Comparison of ENCODE assay signal across 12 cellular contexts in the genomic region with DNA sequence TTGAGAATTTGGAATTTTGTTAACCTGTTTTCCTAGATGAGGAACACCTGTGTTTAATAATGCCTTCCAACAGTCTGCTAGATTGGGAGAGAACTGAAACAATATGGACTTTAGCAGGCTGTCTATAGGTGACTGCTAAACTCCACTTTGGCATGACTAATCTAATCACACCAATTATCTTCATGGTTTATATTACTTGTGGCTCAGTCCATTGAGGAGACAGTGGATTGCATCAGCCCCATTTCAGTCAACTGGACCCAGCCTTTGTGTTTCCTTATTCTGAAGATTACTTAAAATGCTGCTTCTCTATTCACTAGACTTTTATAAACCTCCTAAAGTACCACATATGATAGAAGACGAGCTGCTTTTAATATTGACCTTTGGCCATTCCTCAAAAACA.
DNase-seq lines count a peak whose midpoint lies in the region; FAIRE-seq and TF ChIP-seq lines count a peak whose summit lies in the region.
"Had no signal": no experiment of that assay in that cellular context is flagged by ENCODE, and none has a peak within 500 bp of the region (broad histone marks: within the 10 kb centered on the region; RNA-seq: fewer than 3 reads in every experiment).

No MANE protein-coding gene starts in this region.

- no peak overlapping the region for H4K12ac ChIP-seq in trophoblast cell (ENCODE audit: low read depth, low read length)

- no peak overlapping the region for H3K27ac Mint-ChIP-seq in endodermal cell
- H3K27ac Mint-ChIP-seq in activated T-helper 1 cell treated with anti-CD3 and anti-CD28 coated beads, Interleukin-12 subunit alpha, Interleukin-12 subunit beta, Interleukin-2, Interleukin-4 antibody, amounts not matched to agents 30 ng/mL and 10 ng/mL and 1 ng/mL, durations not matched to agents 14 hours and 24 hours and 36 hours = no peak overlapping the region
- H3K27ac Mint-ChIP-seq: activated CD8-positive, alpha-beta T cell treated with anti-CD3 and anti-CD28 coated beads for 36 hours; activated naive CD4-positive, alpha-beta T cell treated with anti-CD3 and anti-CD28 coated beads, Interleukin-2, amount 50 U/mL, for 24 hours had no signal

- H3K9ac ChIP-seq in endodermal cell (ENCODE audit: extremely low read depth, low read length, poor library complexity, severe bottlenecking) (no peak overlapping the region), trophoblast cell (ENCODE audit: low read length) (no peak overlapping the region)

- H3K79me2 ChIP-seq in trophoblast cell (ENCODE audit: control insufficient read depth, insufficient read depth, low read length, poor library complexity) = no peaks in the 10 kb centered on the region

- no peak overlapping the region for H2AK5ac ChIP-seq in trophoblast cell (ENCODE audit: low read length)

- no peak for TF ChIP-seq POLR2A in erythroblast (IDR thresholded peaks at IDR 0.05; ENCODE audit: low read length)

- peaks cover 42% of the 10 kb centered on the region for H3K4me1 Mint-ChIP-seq in endodermal cell
- H3K4me1 Mint-ChIP-seq in activated T-helper 1 cell treated with anti-CD3 and anti-CD28 coated beads, Interleukin-12 subunit alpha, Interleukin-12 subunit beta, Interleukin-2, Interleukin-4 antibody, amounts not matched to agents 30 ng/mL and 10 ng/mL and 1 ng/mL, durations not matched to agents 14 hours and 24 hours and 36 hours (ENCODE audit: low read depth) = no peaks in the 10 kb centered on the region
- H3K4me1 Mint-ChIP-seq: activated naive CD4-positive, alpha-beta T cell treated with anti-CD3 and anti-CD28 coated beads, Interleukin-2, amount 50 U/mL, for 24 hours had no signal

- H3K79me1 ChIP-seq in trophoblast cell (ENCODE audit: low read length) = peaks cover 2% of the 10 kb centered on the region

- no peaks in the 10 kb centered on the region for H3K27me3 ChIP-seq in HL-60 (ENCODE audit: insufficient read depth, poor library complexity, severe bottlenecking)
- H3K27me3 ChIP-seq in endodermal cell (ENCODE audit: control insufficient read depth, insufficient read depth, low read length, poor library complexity, severe bottlenecking) = no peaks in the 10 kb centered on the region
- H3K27me3 ChIP-seq in trophoblast cell (ENCODE audit: insufficient read depth, low read length) = no peaks in the 10 kb centered on the region

- H2BK12ac ChIP-seq in trophoblast cell (ENCODE audit: low read length) = no peak overlapping the region

- no peak overlapping the region for H3K27ac ChIP-seq in HL-60 (replicated peaks)
- H3K27ac ChIP-seq in endodermal cell (ENCODE audit: low read depth, low read length) = peak overlapping the region; percentile 9
- H3K27ac ChIP-seq in trophoblast cell (ENCODE audit: low read depth, low read length) = no peak overlapping the region

- H3K4ac ChIP-seq in trophoblast cell (ENCODE audit: low read depth, low read length) = no peak overlapping the region

- H2AFZ ChIP-seq in trophoblast cell (ENCODE audit: insufficient read depth, low read length, poor library complexity) = no peak overlapping the region

- H3K4me1 ChIP-seq in endodermal cell (ENCODE audit: control insufficient read depth, insufficient read depth, low read length) = peaks cover 22% of the 10 kb centered on the region
- no peaks in the 10 kb centered on the region for H3K4me1 ChIP-seq in trophoblast cell (ENCODE audit: control insufficient read depth in 1 of 2, insufficient read depth in 2 of 2, low read length in 2 of 2)

- no peak overlapping the region for H3K18ac ChIP-seq in trophoblast cell (ENCODE audit: low read length)

- TF ChIP-seq CTCF in HL-60 (IDR thresholded peaks at IDR 0.05; ENCODE audit: insufficient read depth, low read length) (no peak), endodermal cell (conservative IDR thresholded peaks at IDR 0.05) (no peak)

- peaks cover 3% of the 10 kb centered on the region for H3K9me3 Mint-ChIP-seq in endodermal cell
- peaks cover 2% of the 10 kb centered on the region for H3K9me3 Mint-ChIP-seq in activated T-helper 1 cell treated with anti-CD3 and anti-CD28 coated beads, Interleukin-12 subunit alpha, Interleukin-12 subunit beta, Interleukin-2, Interleukin-4 antibody, amounts not matched to agents 30 ng/mL and 10 ng/mL and 1 ng/mL, durations not matched to agents 14 hours and 24 hours and 36 hours

- H2BK5ac ChIP-seq in trophoblast cell (ENCODE audit: low read depth, low read length, poor library complexity) = no peak overlapping the region

- H4K8ac ChIP-seq in trophoblast cell (ENCODE audit: low read depth, low read length) = no peak overlapping the region

- peaks cover 6% of the 10 kb centered on the region for H3K9me3 ChIP-seq in endodermal cell (ENCODE audit: control insufficient read depth, low read length)
- H3K9me3 ChIP-seq in trophoblast cell (ENCODE audit: insufficient read depth, low read depth, low read length) = no peaks in the 10 kb centered on the region

- intact Hi-C loops in activated T-helper 1 cell treated with anti-CD3 and anti-CD28 coated beads, Interleukin-12 subunit alpha, Interleukin-12 subunit beta, Interleukin-2, Interleukin-4 antibody, amounts not matched to agents 30 ng/mL and 10 ng/mL and 1 ng/mL, durations not matched to agents 14 hours and 24 hours and 36 hours (cut with micrococcal nuclease) = no loop called here

- H3K36me3 ChIP-seq in endodermal cell (ENCODE audit: control insufficient read depth, insufficient read depth, low read length) = no peaks in the 10 kb centered on the region
- no peaks in the 10 kb centered on the region for H3K36me3 ChIP-seq in trophoblast cell (ENCODE audit: control insufficient read depth in 1 of 2, insufficient read depth in 2 of 2, low read length in 2 of 2)

- WGBS in endodermal cell (ENCODE audit: insufficient coverage in 1 of 2, insufficient read length in 1 of 2), 2 experiments = 78% methylated on average over 1 of the region's 1 CpG; no CpG with 5 or more reads in 1 of the 2 experiments
- no CpG with 5 or more reads among the region's 1 CpG for WGBS in trophoblast cell (ENCODE audit: extremely low coverage, insufficient coverage, insufficient read length)

- no peak overlapping the region for H3K4me3 Mint-ChIP-seq in endodermal cell
- H3K4me3 Mint-ChIP-seq in activated T-helper 1 cell treated with anti-CD3 and anti-CD28 coated beads, Interleukin-12 subunit alpha, Interleukin-12 subunit beta, Interleukin-2, Interleukin-4 antibody, amounts not matched to agents 30 ng/mL and 10 ng/mL and 1 ng/mL, durations not matched to agents 14 hours and 24 hours and 36 hours = no peak overlapping the region
- H3K4me3 Mint-ChIP-seq: activated CD8-positive, alpha-beta T cell treated with anti-CD3 and anti-CD28 coated beads for 36 hours; activated naive CD4-positive, alpha-beta T cell treated with anti-CD3 and anti-CD28 coated beads, Interleukin-2, amount 50 U/mL, for 24 hours had no signal

- no peaks in the 10 kb centered on the region for H3K27me3 Mint-ChIP-seq in endodermal cell (ENCODE audit: insufficient read depth)
- no peaks in the 10 kb centered on the region for H3K27me3 Mint-ChIP-seq in activated T-helper 1 cell treated with anti-CD3 and anti-CD28 coated beads, Interleukin-12 subunit alpha, Interleukin-12 subunit beta, Interleukin-2, Interleukin-4 antibody, amounts not matched to agents 30 ng/mL and 10 ng/mL and 1 ng/mL, durations not matched to agents 14 hours and 24 hours and 36 hours (ENCODE audit: insufficient read depth)
- H3K27me3 Mint-ChIP-seq: activated CD8-positive, alpha-beta T cell treated with anti-CD3 and anti-CD28 coated beads for 36 hours; activated naive CD4-positive, alpha-beta T cell treated with anti-CD3 and anti-CD28 coated beads, Interleukin-2, amount 50 U/mL, for 24 hours had no signal

- H3K4me3 ChIP-seq in HL-60 (replicated peaks; ENCODE audit: insufficient read depth, low read length) (no peak overlapping the region), endodermal cell (ENCODE audit: low read length) (peak overlapping the region; percentile 8), trophoblast cell (ENCODE audit: low read depth, low read length) (no peak overlapping the region)
- H3K4me3 ChIP-seq: lung had no signal

- no peaks in the 10 kb centered on the region for H3K36me3 Mint-ChIP-seq in endodermal cell (ENCODE audit: low read depth)
- no peaks in the 10 kb centered on the region for H3K36me3 Mint-ChIP-seq in activated T-helper 1 cell treated with anti-CD3 and anti-CD28 coated beads, Interleukin-12 subunit alpha, Interleukin-12 subunit beta, Interleukin-2, Interleukin-4 antibody, amounts not matched to agents 30 ng/mL and 10 ng/mL and 1 ng/mL, durations not matched to agents 14 hours and 24 hours and 36 hours (ENCODE audit: low read depth)
- H3K36me3 Mint-ChIP-seq: activated naive CD4-positive, alpha-beta T cell treated with anti-CD3 and anti-CD28 coated beads, Interleukin-2, amount 50 U/mL, for 24 hours had no signal

- no peak for FAIRE-seq in HTR-8/SVneo (lab: Jason Lieb, UNC)

- peak overlapping the region; percentile 51 for H2BK120ac ChIP-seq in trophoblast cell (ENCODE audit: insufficient read depth, low read length, poor library complexity)

- no peak overlapping the region for H3K23ac ChIP-seq in trophoblast cell (ENCODE audit: low read length)

- H3K4me2 ChIP-seq in trophoblast cell (ENCODE audit: low read length) = no peak overlapping the region

- DNase-seq in HL-60 (ENCODE audit: low read depth in 1 of 2, low spot score in 1 of 2) (peak; percentile 14 to 69), NOMO-1 treated with DMSO at 0.1 percent for 48 hours (lab: John Stamatoyannopoulos, UW; ENCODE audit: unreplicated experiment) (peak; percentile 96), endodermal cell (no peak), trophoblast cell (no peak), HTR-8/SVneo (ENCODE audit: insufficient read length, low spot score) (no peak), erythroblast (lab: John Stamatoyannopoulos, UW) (no peak)
- no peak for DNase-seq in activated T-helper 1 cell treated with anti-CD3 and anti-CD28 coated beads, Interleukin-12 subunit alpha, Interleukin-12 subunit beta, Interleukin-2, Interleukin-4 antibody, amounts not matched to agents 30 ng/mL and 10 ng/mL and 1 ng/mL, durations not matched to agents 14 hours and 24 hours and 36 hours (ENCODE audit: low spot score)
- DNase-seq: NCI-H524 treated with DMSO at 0.1 percent for 48 hours; stimulated activated CD4-positive, alpha-beta T cell treated with anti-CD3 and anti-CD28 coated beads, Interleukin-4, amount 100 ng/mL, for 24 hours had no signal

- no peak overlapping the region for H3K14ac ChIP-seq in trophoblast cell (ENCODE audit: low read length)

- H4K91ac ChIP-seq in trophoblast cell (ENCODE audit: low read depth, low read length) = no peak overlapping the region

Comparison
In these comparisons a context has a peak if more than half of its experiments do, and no peak if none do; other contexts are left out.
1. DNase-seq: peak in HL-60 (2 of 2) and NOMO-1 treated with DMSO at 0.1 percent for 48 hours (single experiment); none in endodermal cell (single experiment), trophoblast cell (0 of 2), HTR-8/SVneo (single experiment), erythroblast (0 of 2) and activated T-helper 1 cell treated with anti-CD3 and anti-CD28 coated beads, Interleukin-12 subunit alpha, Interleukin-12 subunit beta, Interleukin-2, Interleukin-4 antibody, amounts not matched to agents 30 ng/mL and 10 ng/mL and 1 ng/mL, durations not matched to agents 14 hours and 24 hours and 36 hours (single experiment).